ENCODE assay signal across 9 cellular contexts in the genomic region with DNA sequence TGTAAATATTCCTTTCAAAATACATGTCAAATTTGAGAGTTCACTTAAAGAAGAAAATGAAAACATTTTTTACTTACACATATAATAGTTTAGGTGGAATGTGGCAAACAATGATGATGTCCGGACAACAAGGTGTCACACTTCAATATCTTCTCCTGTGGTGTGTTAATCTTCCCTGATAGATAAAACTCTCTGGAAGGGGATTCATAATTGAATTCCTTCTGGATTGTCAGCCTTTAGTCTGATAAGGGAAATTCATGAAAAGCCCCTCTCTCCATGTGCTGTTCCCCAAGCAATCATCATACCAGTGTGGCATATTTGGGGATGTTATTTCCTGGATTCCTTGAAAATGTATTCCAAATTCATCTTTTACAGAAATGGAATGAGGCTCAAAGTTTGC. TPM values are rescaled to one million over a fixed set of nuclear protein-coding genes. Genes with fewer than 3 reads are reported as not detected.
DNase-seq lines count a peak whose midpoint lies in the region; ATAC-seq, FAIRE-seq and TF ChIP-seq lines count a peak whose summit lies in the region.
"Had no signal": no experiment of that assay in that cellular context is flagged by ENCODE, and none has a peak within 500 bp of the region (broad histone marks: within the 10 kb centered on the region; RNA-seq: fewer than 3 reads in every experiment).

No MANE protein-coding gene starts in this region.

- H2AFZ ChIP-seq in keratinocyte (ENCODE audit: control insufficient read depth, low read length): peak overlapping the region; percentile 49

- no peaks in the 10 kb centered on the region for H3K27me3 Mint-ChIP-seq in activated CD8-positive, alpha-beta memory T cell treated with anti-CD3 and anti-CD28 coated beads, Interleukin-2, amount 10 ng/mL, durations not matched to agents 7 days and 5 days
- H3K27me3 Mint-ChIP-seq in T-helper 17 cell: no peaks in the 10 kb centered on the region
- H3K27me3 Mint-ChIP-seq in stimulated activated naive B cell treated with anti-CD40 and anti-IgM and Interleukin-4, amounts not matched to agents 10 μg/mL and 1 μg/mL and 100 μg/mL, for 72 hours: no peaks in the 10 kb centered on the region

- H3K27ac Mint-ChIP-seq in activated CD8-positive, alpha-beta memory T cell treated with anti-CD3 and anti-CD28 coated beads, Interleukin-2, amount 10 ng/mL, durations not matched to agents 7 days and 5 days: peak overlapping the region; percentile 93
- peak overlapping the region; percentile 96 for H3K27ac Mint-ChIP-seq in T-helper 17 cell
- H3K27ac Mint-ChIP-seq in stimulated activated naive B cell treated with anti-CD40 and anti-IgM and Interleukin-4, amounts not matched to agents 10 μg/mL and 1 μg/mL and 100 μg/mL, for 72 hours: peak overlapping the region; percentile 65

- DNase-seq in activated CD8-positive, alpha-beta memory T cell treated with anti-CD3 and anti-CD28 coated beads, Interleukin-2, amount 10 ng/mL, durations not matched to agents 7 days and 5 days: no peak
- DNase-seq in activated CD8-positive, alpha-beta memory T cell treated with anti-CD3 and anti-CD28 coated beads, Interleukin-2, amount 50 U/mL, for 48 hours: no peak
- DNase-seq in T-helper 17 cell (no peak), keratinocyte (ENCODE audit: low read depth, low spot score) (no peak), DMS53 (lab: John Stamatoyannopoulos, UW) (no peak), GOT3 (lab: John Stamatoyannopoulos, UW) (no peak), mucosa of descending colon (no peak)
- DNase-seq in stimulated activated naive B cell treated with anti-CD40 and anti-IgM and Interleukin-4, amounts not matched to agents 10 μg/mL and 1 μg/mL and 100 μg/mL, for 72 hours: no peak
- DNase-seq: activated CD4-positive, alpha-beta T cell treated with anti-CD3 and anti-CD28 coated beads, Interleukin-2, amount 50 U/mL, for 48 hours had no signal

- TF ChIP-seq CTCF in keratinocyte (optimal IDR thresholded peaks at IDR 0.05 in 1 of 3, IDR thresholded peaks at IDR 0.05 in 1 of 3, conservative IDR thresholded peaks at IDR 0.05 in 1 of 3; ENCODE audit: extremely low read depth in 1 of 3, insufficient read depth in 2 of 3, low read length in 3 of 3) (no peak), mucosa of descending colon (IDR thresholded peaks at IDR 0.05) (no peak)

- peaks cover 3% of the 10 kb centered on the region for H3K36me3 Mint-ChIP-seq in activated CD8-positive, alpha-beta memory T cell treated with anti-CD3 and anti-CD28 coated beads, Interleukin-2, amount 10 ng/mL, durations not matched to agents 7 days and 5 days
- peaks cover 5% of the 10 kb centered on the region for H3K36me3 Mint-ChIP-seq in T-helper 17 cell (ENCODE audit: low read depth)
- peaks cover 8% of the 10 kb centered on the region in 2 donors for H3K36me3 Mint-ChIP-seq in stimulated activated naive B cell treated with anti-CD40 and anti-IgM and Interleukin-4, amounts not matched to agents 10 μg/mL and 1 μg/mL and 100 μg/mL, for 72 hours

- dilution Hi-C loops in keratinocyte (cut with MboI; ENCODE audit: extremely low pct_ligation_motif_present, low sequenced_read_pairs): no loop called here

- H3K9me3 ChIP-seq in T-helper 17 cell (ENCODE audit: control insufficient read depth, low read length, poor library complexity, severe bottlenecking) (no peaks in the 10 kb centered on the region), keratinocyte (ENCODE audit: control insufficient read depth, low read depth, low read length) (peaks cover 2% of the 10 kb centered on the region), mucosa of descending colon (no peaks in the 10 kb centered on the region)

- H3K4me2 ChIP-seq in keratinocyte (ENCODE audit: control insufficient read depth, extremely low read depth, insufficient read depth, low read depth, low read length): peak overlapping the region; percentile 95

- H4K20me1 ChIP-seq in keratinocyte (ENCODE audit: control insufficient read depth, extremely low read depth, insufficient read depth, low read length): peaks cover 11% of the 10 kb centered on the region

- no peak for ATAC-seq in activated CD8-positive, alpha-beta memory T cell treated with anti-CD3 and anti-CD28 coated beads, Interleukin-2, amount 10 ng/mL, durations not matched to agents 7 days and 5 days
- ATAC-seq in T-helper 17 cell: no peak
- ATAC-seq in stimulated activated naive B cell treated with anti-CD40 and anti-IgM and Interleukin-4, amounts not matched to agents 10 μg/mL and 1 μg/mL and 100 μg/mL, for 72 hours (replicated peaks): no peak
- no peak for ATAC-seq in mucosa of descending colon

- H3K4me3 ChIP-seq in keratinocyte (ENCODE audit: control insufficient read depth in 2 of 3, extremely low read depth in 1 of 3, insufficient read depth in 2 of 3, low read depth in 1 of 3, low read length in 3 of 3): no peak overlapping the region
- no peak overlapping the region for H3K4me3 ChIP-seq in mucosa of descending colon

- peak overlapping the region; percentile 15 for H3K9ac ChIP-seq in keratinocyte (ENCODE audit: control insufficient read depth, extremely low read depth, insufficient read depth, low read length)

- no peaks in the 10 kb centered on the region for H3K36me3 ChIP-seq in keratinocyte (ENCODE audit: control insufficient read depth in 2 of 2, extremely low read depth in 1 of 2, insufficient read depth in 2 of 2, low read length in 2 of 2)
- no peaks in the 10 kb centered on the region for H3K36me3 ChIP-seq in mucosa of descending colon (ENCODE audit: low read depth)

- H3K79me2 ChIP-seq in keratinocyte (ENCODE audit: control insufficient read depth, insufficient read depth, low read length): peaks cover 39% of the 10 kb centered on the region

- H3K4me1 ChIP-seq in keratinocyte (ENCODE audit: control insufficient read depth, extremely low read depth, insufficient read depth, low read length) (peaks cover 27% of the 10 kb centered on the region), mucosa of descending colon (ENCODE audit: low read depth) (peaks cover 26% of the 10 kb centered on the region)

- H3K27ac ChIP-seq in keratinocyte (ENCODE audit: control insufficient read depth, insufficient read depth, low read length): no peak overlapping the region

- H3K27me3 ChIP-seq in keratinocyte (ENCODE audit: control insufficient read depth, extremely low read depth, insufficient read depth, low read length): no peaks in the 10 kb centered on the region

- H3K9me1 ChIP-seq in keratinocyte (ENCODE audit: control insufficient read depth, extremely low read depth, insufficient read depth, low read length): peaks cover 5% of the 10 kb centered on the region

- no peak for FAIRE-seq in keratinocyte (lab: Jason Lieb, UNC)

- no peaks in the 10 kb centered on the region for H3K9me3 Mint-ChIP-seq in activated CD8-positive, alpha-beta memory T cell treated with anti-CD3 and anti-CD28 coated beads, Interleukin-2, amount 10 ng/mL, durations not matched to agents 7 days and 5 days (ENCODE audit: low read depth)
- H3K9me3 Mint-ChIP-seq in stimulated activated naive B cell treated with anti-CD40 and anti-IgM and Interleukin-4, amounts not matched to agents 10 μg/mL and 1 μg/mL and 100 μg/mL, for 72 hours: no peaks in the 10 kb centered on the region

- intact Hi-C loops in mucosa of descending colon (cut with DNase I, micrococcal nuclease): no loop called here

- CTCF ChIA-PET in activated CD8-positive, alpha-beta memory T cell treated with anti-CD3 and anti-CD28 coated beads, Interleukin-2, amount 10 ng/mL, durations not matched to agents 7 days and 5 days (lab: Charles Lee): interaction anchor here (1.1 to 1.3 kb wide), 2 partner anchors 13 to 15 kb away, joined by 3 to 4 read pairs; no protein-coding TSS in a partner anchor

- H3K4me1 Mint-ChIP-seq in activated CD8-positive, alpha-beta memory T cell treated with anti-CD3 and anti-CD28 coated beads, Interleukin-2, amount 10 ng/mL, durations not matched to agents 7 days and 5 days: peaks cover 33% of the 10 kb centered on the region
- peaks cover 36% of the 10 kb centered on the region for H3K4me1 Mint-ChIP-seq in T-helper 17 cell
- peaks cover 17 to 41% of the 10 kb centered on the region in 2 donors for H3K4me1 Mint-ChIP-seq in stimulated activated naive B cell treated with anti-CD40 and anti-IgM and Interleukin-4, amounts not matched to agents 10 μg/mL and 1 μg/mL and 100 μg/mL, for 72 hours

- H3K4me3 Mint-ChIP-seq in activated CD8-positive, alpha-beta memory T cell treated with anti-CD3 and anti-CD28 coated beads, Interleukin-2, amount 10 ng/mL, durations not matched to agents 7 days and 5 days: peak overlapping the region; percentile 81
- peak overlapping the region; percentile 91 for H3K4me3 Mint-ChIP-seq in T-helper 17 cell
- no peak overlapping the region for H3K4me3 Mint-ChIP-seq in stimulated activated naive B cell treated with anti-CD40 and anti-IgM and Interleukin-4, amounts not matched to agents 10 μg/mL and 1 μg/mL and 100 μg/mL, for 72 hours

RNA-seq across cellular contexts. Expression of gene SERINC3, which starts 1.0 kb away (rescaled TPM):
- 10 to 100 TPM; 50.1 to 64.6 TPM for total RNA-seq in activated CD8-positive, alpha-beta memory T cell treated with anti-CD3 and anti-CD28 coated beads, Interleukin-2, amount 10 ng/mL, durations not matched to agents 7 days and 5 days
- total RNA-seq in T-helper 17 cell (10 to 100 TPM; 62.8 to 76.2 TPM), mucosa of descending colon (100 to 1,000 TPM; 103 to 128 (median 110) TPM)
- polyA plus RNA-seq in keratinocyte: 118 to 151 TPM (median 145 TPM) in 3 replicates
- 35.8 TPM for polyA plus RNA-seq in keratinocyte (2011; ENCODE audit: low read depth)
- polyA plus RNA-seq in keratinocyte (2011; cell fraction: cytosol; rRNA removed): 82.7 and 125 TPM in 2 replicates
- polyA plus RNA-seq in keratinocyte (2011; cell fraction: nucleus; rRNA removed): 184 and 222 TPM in 2 replicates
- polyA plus RNA-seq in keratinocyte (2012; ENCODE audit: low replicate concordance): 67.3 and 95.2 TPM in 2 replicates
- polyA minus RNA-seq in keratinocyte: 152 to 382 TPM (median 316 TPM) in 3 replicates
- 157 TPM for polyA minus RNA-seq in keratinocyte (2011; cell fraction: cytosol; rRNA and poly(A)+ RNA removed)
- polyA minus RNA-seq in keratinocyte (2011; cell fraction: nucleus; rRNA and poly(A)+ RNA removed): 168 and 227 TPM in 2 replicates

RNA-seq across cellular contexts. Expression of gene TTPAL, which starts 47.2 kb away (rescaled TPM):
- 10 to 100 TPM; 16.5 to 23.9 TPM for total RNA-seq in activated CD8-positive, alpha-beta memory T cell treated with anti-CD3 and anti-CD28 coated beads, Interleukin-2, amount 10 ng/mL, durations not matched to agents 7 days and 5 days
- total RNA-seq in T-helper 17 cell (10 to 100 TPM; 11.1 to 11.7 TPM), mucosa of descending colon (10 to 100 TPM in 1 of 3 donors, 1 to 10 TPM in 2; 7.2 to 10.2 (median 9.9) TPM)
- polyA plus RNA-seq in keratinocyte: 15.1 to 24.9 TPM (median 20.0 TPM) in 3 replicates
- polyA plus RNA-seq in keratinocyte (2011; ENCODE audit: low read depth): 7.4 TPM
- polyA plus RNA-seq in keratinocyte (2011; cell fraction: cytosol; rRNA removed): 20.5 and 23.4 TPM in 2 replicates
- 34.4 and 40.9 TPM in 2 replicates for polyA plus RNA-seq in keratinocyte (2011; cell fraction: nucleus; rRNA removed)
- 17.3 and 26.4 TPM in 2 replicates for polyA plus RNA-seq in keratinocyte (2012; ENCODE audit: low replicate concordance)
- 32.5 to 94.6 TPM (median 34.1 TPM) in 3 replicates for polyA minus RNA-seq in keratinocyte
- polyA minus RNA-seq in keratinocyte (2011; cell fraction: cytosol; rRNA and poly(A)+ RNA removed): 23.2 TPM
- polyA minus RNA-seq in keratinocyte (2011; cell fraction: nucleus; rRNA and poly(A)+ RNA removed): 15.3 and 32.3 TPM in 2 replicates

RNA-seq across cellular contexts. Expression of gene PKIG, which starts 59.5 kb away (rescaled TPM):
- 1 to 10 TPM; 1.1 to 1.6 TPM for total RNA-seq in activated CD8-positive, alpha-beta memory T cell treated with anti-CD3 and anti-CD28 coated beads, Interleukin-2, amount 10 ng/mL, durations not matched to agents 7 days and 5 days
- total RNA-seq in T-helper 17 cell (1 to 10 TPM; 2.2 to 4.5 TPM), mucosa of descending colon (100 to 1,000 TPM in 1 of 3 donors, 10 to 100 TPM in 2; 39.9 to 101 (median 42.4) TPM)
- 6.6 to 9.9 TPM (median 8.4 TPM) in 3 replicates for polyA plus RNA-seq in keratinocyte
- polyA plus RNA-seq in keratinocyte (2011; ENCODE audit: low read depth): 19.2 TPM
- 7.8 and 14.4 TPM in 2 replicates for polyA plus RNA-seq in keratinocyte (2011; cell fraction: cytosol; rRNA removed)
- polyA plus RNA-seq in keratinocyte (2011; cell fraction: nucleus; rRNA removed): 2.6 and 3.6 TPM in 2 replicates
- polyA plus RNA-seq in keratinocyte (2012; ENCODE audit: low replicate concordance): 8.5 and 11.2 TPM in 2 replicates
- polyA minus RNA-seq in keratinocyte: 3.5 to 7.1 TPM (median 4.4 TPM) in 3 replicates
- 9.6 TPM for polyA minus RNA-seq in keratinocyte (2011; cell fraction: cytosol; rRNA and poly(A)+ RNA removed)
- 0.54 and 2.3 TPM in 2 replicates for polyA minus RNA-seq in keratinocyte (2011; cell fraction: nucleus; rRNA and poly(A)+ RNA removed)

Comparison
In these comparisons a context has a peak if more than half of its experiments do, and no peak if none do; other contexts are left out.
1. H3K4me3 Mint-ChIP-seq: peak in activated CD8-positive, alpha-beta memory T cell treated with anti-CD3 and anti-CD28 coated beads, Interleukin-2, amount 10 ng/mL, durations not matched to agents 7 days and 5 days (single experiment) and T-helper 17 cell (single experiment); none in stimulated activated naive B cell treated with anti-CD40 and anti-IgM and Interleukin-4, amounts not matched to agents 10 μg/mL and 1 μg/mL and 100 μg/mL, for 72 hours (0 of 2).
2. RNA of gene PKIG, which starts 59.5 kb away (total RNA-seq): 39.9 to 101 TPM in mucosa of descending colon; 2.2 to 4.5 TPM in T-helper 17 cell and 1.1 to 1.6 TPM in activated CD8-positive, alpha-beta memory T cell treated with anti-CD3 and anti-CD28 coated beads, Interleukin-2, amount 10 ng/mL, durations not matched to agents 7 days and 5 days; every median in the first group is over 4 times any median in the second.
3. Peak in every context shown above with its lines, with median percentiles within 50 percentile points of each other: H3K27ac Mint-ChIP-seq.